ENCODE assay signal across 27 cellular contexts in the genomic region with DNA sequence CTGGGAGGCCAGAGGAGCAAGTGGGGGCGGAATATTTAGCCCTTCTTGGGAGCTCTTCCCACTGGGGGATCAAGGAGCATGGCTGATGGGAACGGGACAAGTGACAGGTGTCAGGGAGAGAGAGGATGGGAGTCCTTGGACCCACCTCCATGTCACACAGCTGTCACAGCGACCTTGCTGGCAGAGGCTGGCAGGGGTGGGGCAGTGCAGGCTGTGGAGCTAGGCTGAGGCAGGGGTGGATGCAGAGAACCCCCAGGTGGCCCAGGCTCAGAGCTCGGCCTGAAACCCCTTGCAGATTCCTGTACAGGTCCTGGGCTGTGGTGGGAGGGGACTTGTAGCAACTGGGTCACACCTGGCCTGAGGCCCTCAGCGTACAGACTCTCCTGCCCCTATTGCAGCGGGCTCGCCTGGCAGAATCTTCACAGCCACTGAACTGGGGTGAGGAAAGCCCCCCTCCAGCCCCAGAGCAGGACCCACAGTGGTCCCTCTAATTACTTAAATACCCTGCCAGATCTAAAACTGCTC.
DNase-seq lines count a peak whose midpoint lies in the region; ATAC-seq and TF ChIP-seq lines count a peak whose summit lies in the region.
"Had no signal": no experiment of that assay in that cellular context is flagged by ENCODE, and none has a peak within 500 bp of the region (broad histone marks: within the 10 kb centered on the region; RNA-seq: fewer than 3 reads in every experiment).

No MANE protein-coding gene starts in this region.

- TF ChIP-seq CTCF in WERI-Rb-1 (IDR thresholded peaks at IDR 0.05; ENCODE audit: low read depth, low read length) (no peak), neural progenitor cell (IDR thresholded peaks at IDR 0.05) (no peak), gastrocnemius medialis (IDR thresholded peaks at IDR 0.05 in 4 of 5, conservative IDR thresholded peaks at IDR 0.05 in 1 of 5) (no peak)

- H3K4me1 Mint-ChIP-seq in neural progenitor cell = peaks cover 31% of the 10 kb centered on the region
- H3K4me1 Mint-ChIP-seq: CD14-positive monocyte; CD8-positive, alpha-beta memory T cell had no signal

- H3K4me1 ChIP-seq in neural progenitor cell = peaks cover 42% of the 10 kb centered on the region
- H3K4me1 ChIP-seq in gastrocnemius medialis = peaks cover under 1 to 3% of the 10 kb centered on the region in 2 donors

- no peak overlapping the region for H3K9ac ChIP-seq in neural progenitor cell

- H3F3A ChIP-seq in neural progenitor cell (ENCODE audit: low read depth) = peaks cover 38% of the 10 kb centered on the region

- no peak for TF ChIP-seq POLR2A in gastrocnemius medialis (IDR thresholded peaks at IDR 0.05)

- no peaks in the 10 kb centered on the region for H3K79me2 ChIP-seq in neural progenitor cell (ENCODE audit: low read depth)

- ATAC-seq in SK-N-SH treated with all-trans-retinoic acid at 6 μM for 48 hours = no peak
- ATAC-seq in gastrocnemius medialis = no peak
- ATAC-seq in HG03442 (IDR thresholded peaks at IDR 0.05; ENCODE audit: unreplicated experiment) = no peak

- no peaks in the 10 kb centered on the region for H3K36me3 Mint-ChIP-seq in neural progenitor cell
- H3K36me3 Mint-ChIP-seq: CD14-positive monocyte; CD8-positive, alpha-beta memory T cell had no signal

- H3K36me3 ChIP-seq in WERI-Rb-1 (no peaks in the 10 kb centered on the region; the same call in 1 of the 2 replicates), neural progenitor cell (no peaks in the 10 kb centered on the region), gastrocnemius medialis (no peaks in the 10 kb centered on the region)
- H3K36me3 ChIP-seq: MG63 had no signal

- peaks cover 12% of the 10 kb centered on the region for H3K9me3 Mint-ChIP-seq in neural progenitor cell
- H3K9me3 Mint-ChIP-seq: CD8-positive, alpha-beta memory T cell had no signal

- in situ Hi-C loops in gastrocnemius medialis (cut with MboI; ENCODE audit: low sequenced_read_pairs in 4 of 4) = no loop called here

- H3K9me3 ChIP-seq in WERI-Rb-1 (ENCODE audit: severe bottlenecking) = no peaks in the 10 kb centered on the region
- no peaks in the 10 kb centered on the region for H3K9me3 ChIP-seq in neural progenitor cell (ENCODE audit: low read depth)
- H3K9me3 ChIP-seq in gastrocnemius medialis = no peaks in the 10 kb centered on the region
- H3K9me3 ChIP-seq: MG63 had no signal

- H3K27ac ChIP-seq in WERI-Rb-1 (peak overlapping the region; percentile 83), neural progenitor cell (no peak overlapping the region), gastrocnemius medialis (no peak overlapping the region)
- H3K27ac ChIP-seq: PC-9, RWPE1, SK-N-MC had no signal

- H3K27me3 Mint-ChIP-seq in neural progenitor cell (ENCODE audit: insufficient read depth, low read depth) = peaks cover 14% of the 10 kb centered on the region

- H3K4me3 Mint-ChIP-seq in neural progenitor cell = no peak overlapping the region
- H3K4me3 Mint-ChIP-seq: CD14-positive monocyte; CD8-positive, alpha-beta memory T cell had no signal

- peak overlapping the region; percentile 64 for H3K4me2 ChIP-seq in neural progenitor cell

- H3K27me3 ChIP-seq in WERI-Rb-1 (ENCODE audit: insufficient read depth, low read depth, severe bottlenecking) (no peaks in the 10 kb centered on the region), neural progenitor cell (peaks cover 1% of the 10 kb centered on the region), gastrocnemius medialis (no peaks in the 10 kb centered on the region)
- H3K27me3 ChIP-seq: MG63 had no signal

- intact Hi-C loops in gastrocnemius medialis (cut with DNase I; ENCODE audit: low total_unique reads) = no loop called here

- H4K20me1 ChIP-seq in neural progenitor cell (ENCODE audit: low read depth) = peaks cover 7% of the 10 kb centered on the region

- no peak overlapping the region for H2AFZ ChIP-seq in neural progenitor cell (replicated peaks)
- H2AFZ ChIP-seq: PC-9 had no signal

- DNase-seq in NCI-H1694 (lab: John Stamatoyannopoulos, UW) (peak; percentile 27), WERI-Rb-1 (peak; percentile 41), neural progenitor cell (ENCODE audit: low spot score) (peak; percentile 39), SHP77 treated with DMSO at 0.1 percent for 48 hours (lab: John Stamatoyannopoulos, UW) (no peak), gastrocnemius medialis (no peak)
- DNase-seq: CD8-positive, alpha-beta memory T cell; DMS 273 treated with DMSO at 0.1 percent for 48 hours; DMS79; EL; GDM1; IMR-90; KG1; MG63; NCI-H1105 treated with DMSO at 0.1 percent for 48 hours; NCI-H146; NCI-H2029 treated with DMSO at 0.1 percent for 48 hours; NCI-H2227 treated with DMSO at 0.1 percent for 48 hours; NCI-H510A treated with DMSO at 0.1 percent for 48 hours; NCI-H774; PC-9; SIG-M5; SW 1271 had no signal

- H3K4me3 ChIP-seq in WERI-Rb-1 (ENCODE audit: low read depth, low read length) (no peak overlapping the region), neural progenitor cell (no peak overlapping the region), gastrocnemius medialis (no peak overlapping the region)
- H3K4me3 ChIP-seq: MG63, PC-9, SK-N-MC had no signal

- no peak overlapping the region for H3K27ac Mint-ChIP-seq in neural progenitor cell
- H3K27ac Mint-ChIP-seq: CD8-positive, alpha-beta memory T cell had no signal

TF ChIP-seq in SK-N-SH treated with all-trans-retinoic acid at 6 μM for 48 hours, 23 proteins besides CTCF, POLR2A, EP300 and RAD21:
- TF ChIP-seq, protein P1, sequence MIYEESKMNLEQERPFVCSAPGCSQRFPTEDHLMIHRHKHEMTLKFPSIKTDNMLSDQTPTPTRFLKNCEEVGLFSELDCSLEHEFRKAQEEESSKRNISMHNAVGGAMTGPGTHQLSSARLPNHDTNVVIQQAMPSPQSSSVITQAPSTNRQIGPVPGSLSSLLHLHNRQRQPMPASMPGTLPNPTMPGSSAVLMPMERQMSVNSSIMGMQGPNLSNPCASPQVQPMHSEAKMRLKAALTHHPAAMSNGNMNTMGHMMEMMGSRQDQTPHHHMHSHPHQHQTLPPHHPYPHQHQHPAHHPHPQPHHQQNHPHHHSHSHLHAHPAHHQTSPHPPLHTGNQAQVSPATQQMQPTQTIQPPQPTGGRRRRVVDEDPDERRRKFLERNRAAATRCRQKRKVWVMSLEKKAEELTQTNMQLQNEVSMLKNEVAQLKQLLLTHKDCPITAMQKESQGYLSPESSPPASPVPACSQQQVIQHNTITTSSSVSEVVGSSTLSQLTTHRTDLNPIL (CRISPR knock-in tag; IDR thresholded peaks at IDR 0.05; ENCODE audit: low read depth) = no peak

Comparison
In these comparisons a context has a peak if more than half of its experiments do, and no peak if none do; other contexts are left out.
1. DNase-seq: peak in NCI-H1694 (single experiment), WERI-Rb-1 (single experiment) and neural progenitor cell (single experiment); none in SHP77 treated with DMSO at 0.1 percent for 48 hours (single experiment) and gastrocnemius medialis (0 of 2).